ENCODE assay signal across 1 cellular context in genomic region chr19:45347570-45348366, GRCh38.
TF ChIP-seq lines count a peak whose summit lies in the region.

No MANE protein-coding gene starts in this region.

TF ChIP-seq in HepG2, 621 proteins besides CTCF, POLR2A, EP300 and RAD21:
- TF ChIP-seq ZBTB10 (CRISPR knock-in tag; IDR thresholded peaks at IDR 0.05; ENCODE audit: borderline replicate concordance) = no peak
- no peak for TF ChIP-seq GFI1 (CRISPR knock-in tag; IDR thresholded peaks at IDR 0.05; ENCODE audit: borderline replicate concordance)
- TF ChIP-seq ZNF318 (CRISPR knock-in tag; IDR thresholded peaks at IDR 0.05) = no peak
- TF ChIP-seq ZNF335 (CRISPR knock-in tag; IDR thresholded peaks at IDR 0.05) = no peak
- no peak for TF ChIP-seq STAT5B (CRISPR knock-in tag; IDR thresholded peaks at IDR 0.05)
- TF ChIP-seq TRIM24 (CRISPR knock-in tag; IDR thresholded peaks at IDR 0.05) = no peak
- no peak for TF ChIP-seq CREM (IDR thresholded peaks at IDR 0.05)
- no peak for TF ChIP-seq CREM (CRISPR knock-in tag; IDR thresholded peaks at IDR 0.05)
- TF ChIP-seq CCDC6 (CRISPR knock-in tag; IDR thresholded peaks at IDR 0.05) = no peak
- TF ChIP-seq ZBTB42 (CRISPR knock-in tag; IDR thresholded peaks at IDR 0.05) = no peak
- no peak for TF ChIP-seq ZSCAN22 (CRISPR knock-in tag; IDR thresholded peaks at IDR 0.05)
- no peak for TF ChIP-seq ZC3H13 (CRISPR knock-in tag; IDR thresholded peaks at IDR 0.05)
- no peak for TF ChIP-seq ZNF547 (CRISPR knock-in tag; IDR thresholded peaks at IDR 0.05)
- no peak for TF ChIP-seq HES4 (CRISPR knock-in tag; IDR thresholded peaks at IDR 0.05; ENCODE audit: borderline replicate concordance)
- TF ChIP-seq ZNF503 (CRISPR knock-in tag; IDR thresholded peaks at IDR 0.05) = no peak
- no peak for TF ChIP-seq DPF2 (CRISPR knock-in tag; IDR thresholded peaks at IDR 0.05; ENCODE audit: borderline replicate concordance, low read depth)
- TF ChIP-seq ARNTL (CRISPR knock-in tag; IDR thresholded peaks at IDR 0.05) = no peak
- no peak for TF ChIP-seq ZNF703 (CRISPR knock-in tag; IDR thresholded peaks at IDR 0.05; ENCODE audit: borderline replicate concordance)
- TF ChIP-seq KMT2B (CRISPR knock-in tag; IDR thresholded peaks at IDR 0.05) = no peak
- peak; percentile 61; the same call in 1 of the 2 replicates for TF ChIP-seq ZNF776 (CRISPR knock-in tag; IDR thresholded peaks at IDR 0.05)
- 0 out of 2 replicates have a peak, but pooled peaks have one; percentile 33 for TF ChIP-seq ZBTB33 (CRISPR knock-in tag; IDR thresholded peaks at IDR 0.05)
- TF ChIP-seq ZNF446 (CRISPR knock-in tag; IDR thresholded peaks at IDR 0.05) = no peak
- TF ChIP-seq AGO2 (optimal IDR thresholded peaks at IDR 0.05; ENCODE audit: low read depth, low read length) = peak; percentile 30
- no peak for TF ChIP-seq GRHL1 (CRISPR knock-in tag; conservative IDR thresholded peaks at IDR 0.05)
